ENCODE assay signal across 8 cellular contexts in the genomic region with DNA sequence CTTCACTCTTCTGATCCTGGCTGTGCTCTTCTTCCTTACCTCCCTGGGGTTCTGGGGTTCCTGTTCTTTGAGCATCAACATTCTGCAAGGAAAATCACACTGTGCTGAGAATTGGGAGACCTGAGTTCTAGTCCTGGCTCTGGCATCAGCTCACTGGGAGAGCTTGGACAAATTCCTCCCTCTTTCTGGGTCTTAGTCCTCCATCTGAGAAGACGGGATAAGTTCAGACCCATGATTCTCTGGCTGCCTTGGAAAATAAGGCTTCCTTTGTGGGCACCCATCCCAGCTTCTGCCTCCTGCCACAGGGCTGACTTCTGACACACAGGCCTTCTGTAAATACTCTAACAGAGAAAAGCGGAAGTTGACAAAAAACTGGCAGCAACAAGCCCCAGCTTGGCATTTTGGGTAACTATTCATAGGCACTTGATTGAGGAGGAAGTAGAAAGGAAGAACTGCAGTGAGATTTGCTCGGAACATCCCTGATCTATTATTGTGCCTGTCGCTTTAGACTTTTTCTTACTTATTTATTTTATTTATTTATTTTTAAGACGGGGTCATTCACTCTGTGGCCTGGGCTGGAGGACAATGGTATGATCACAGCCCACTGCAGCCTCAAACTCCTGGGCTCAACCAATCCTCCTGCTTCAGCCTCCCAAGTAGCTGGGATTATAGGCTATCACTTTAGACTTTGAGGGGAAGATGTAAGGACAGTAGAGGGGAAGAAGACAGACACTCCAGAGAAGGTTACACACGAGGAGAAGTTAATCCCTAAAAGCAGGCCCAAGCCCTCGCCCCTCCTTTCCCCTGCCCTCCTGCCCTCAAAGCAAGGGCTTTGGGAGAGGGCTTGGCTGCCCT. TPM values are rescaled to one million over a fixed set of nuclear protein-coding genes. Genes with fewer than 3 reads are reported as not detected.
DNase-seq lines count a peak whose midpoint lies in the region; ATAC-seq and TF ChIP-seq lines count a peak whose summit lies in the region.

No MANE protein-coding gene starts in this region.

- no peaks in the 10 kb centered on the region for H3K36me3 ChIP-seq in left lung
- H3K36me3 ChIP-seq in stomach, result peaks cover 0 to 5% (median 0%) of the 10 kb centered on the region in 4 donors
- H3K36me3 ChIP-seq in smooth muscle cell (ENCODE audit: low read depth), result no peaks in the 10 kb centered on the region

- DNase-seq in GM13977 (ENCODE audit: low spot score), result peak; percentile 68
- peak; percentile 81 for DNase-seq in SIG-M5 (lab: John Stamatoyannopoulos, UW)
- DNase-seq in left lung, result peak in 1 of 2 donors; percentile 77
- DNase-seq in stomach, result peak; percentile 81
- no peak for DNase-seq in DMS79 (lab: John Stamatoyannopoulos, UW)
- DNase-seq in smooth muscle cell (lab: John Stamatoyannopoulos, UW; ENCODE audit: unreplicated experiment), result no peak

- H3K27me3 Mint-ChIP-seq in brain, result no peaks in the 10 kb centered on the region

- no peaks in the 10 kb centered on the region for H3K79me2 ChIP-seq in smooth muscle cell (ENCODE audit: low read depth)

- intact Hi-C loops in left lung (cut with DNase I), result no loop called here
- intact Hi-C loops in stomach (cut with DNase I; ENCODE audit: low total_unique reads), result loop anchor here (5.0 kb wide), 1 partner anchor 37 kb away; no protein-coding TSS in a partner anchor

- H2AFZ ChIP-seq in smooth muscle cell (ENCODE audit: low read depth), result no peak overlapping the region

- H3K9me3 Mint-ChIP-seq in brain, result peaks cover 0 to 2% (median 0%) of the 10 kb centered on the region in 5 experiments

- peak; percentile 74 for ATAC-seq in HG02885 (IDR thresholded peaks at IDR 0.05; ENCODE audit: poor library complexity, unreplicated experiment)
- peak; percentile 93 for ATAC-seq in left lung

- H3K27ac ChIP-seq in left lung (peak overlapping the region; percentile 88 to 98), stomach (peak overlapping the region; percentile 77 to 96 (median 88)), smooth muscle cell (ENCODE audit: low read depth) (no peak overlapping the region)

- H3K36me3 Mint-ChIP-seq in brain, result peaks cover 12% of the 10 kb centered on the region

- H3K4me1 Mint-ChIP-seq in brain, result peaks cover 24% of the 10 kb centered on the region

- TF ChIP-seq EP300 in stomach (IDR thresholded peaks at IDR 0.05), result no peak

- no peaks in the 10 kb centered on the region for H4K20me1 ChIP-seq in smooth muscle cell (ENCODE audit: low read depth)

- no peak for TF ChIP-seq POLR2A in stomach (IDR thresholded peaks at IDR 0.05)

- H3K27me3 ChIP-seq in left lung (no peaks in the 10 kb centered on the region), stomach (no peaks in the 10 kb centered on the region), smooth muscle cell (ENCODE audit: low read depth) (no peaks in the 10 kb centered on the region)

- H3K4me3 ChIP-seq in left lung (peak overlapping the region in 1 of 2 donors; percentile 11), stomach (no peak overlapping the region), smooth muscle cell (no peak overlapping the region)

- no peak overlapping the region for H3K4me2 ChIP-seq in smooth muscle cell

- in situ Hi-C loops in GM13977 (cut with MboI; ENCODE audit: low pct_unique_long_range_greater_than_20kb, low sequenced_read_pairs, unreplicated experiment), result no loop called here

- WGBS in stomach, 5 donors, result 22 to 29% (median 26%) methylated on average over 7 of the region's 7 CpGs
- WGBS in smooth muscle cell (ENCODE audit: low lambda C conversion rate), result 84% methylated on average over 7 of the region's 7 CpGs

- H3K4me3 Mint-ChIP-seq in brain, result peak overlapping the region in 1 of 5 experiments; percentile 57

- peak overlapping the region; percentile 17 to 93 (median 66) for H3K27ac Mint-ChIP-seq in brain

- H3K9ac ChIP-seq in smooth muscle cell (ENCODE audit: low read depth), result no peak overlapping the region

- TF ChIP-seq CTCF in GM13977 (IDR thresholded peaks at IDR 0.05; ENCODE audit: extremely low read depth, insufficient read depth, missing control alignments) (no peak), brain (conservative IDR thresholded peaks at IDR 0.05) (no peak), left lung (IDR thresholded peaks at IDR 0.05) (no peak), stomach (IDR thresholded peaks at IDR 0.05) (no peak), smooth muscle cell (IDR thresholded peaks at IDR 0.05; ENCODE audit: borderline replicate concordance, insufficient read depth, poor library complexity, severe bottlenecking) (no peak)

- peaks cover 8 to 57% of the 10 kb centered on the region in 2 donors for H3K4me1 ChIP-seq in left lung
- H3K4me1 ChIP-seq in stomach, result peaks cover 12 to 44% (median 31%) of the 10 kb centered on the region in 4 donors
- no peaks in the 10 kb centered on the region for H3K4me1 ChIP-seq in smooth muscle cell (ENCODE audit: low read depth)

- H3K9me3 ChIP-seq in left lung (no peaks in the 10 kb centered on the region), stomach (no peaks in the 10 kb centered on the region), smooth muscle cell (replicated peaks; ENCODE audit: low read depth) (no peaks in the 10 kb centered on the region)

- H3F3A ChIP-seq in smooth muscle cell (ENCODE audit: low read depth), result no peaks in the 10 kb centered on the region

RNA-seq across cellular contexts. Expression of a gene that starts 7.9 kb away (rescaled TPM):
- polyA plus RNA-seq in brain (ENCODE audit: insufficient read depth, low read depth, low replicate concordance) (363 TPM), stomach (100 to 1,000 TPM; 199 to 296 (median 251) TPM), smooth muscle cell (145 and 150 TPM in 2 replicates)
- total RNA-seq in left lung (100 to 1,000 TPM; 297 to 404 TPM), stomach (100 to 1,000 TPM in 3 of 5 donors, 10 to 100 TPM in 1, 1 to 10 TPM in 1; 9.3 to 164 (median 120) TPM), smooth muscle cell (90.7 and 109 TPM in 2 replicates)

Comparison
In these comparisons a context has a peak if more than half of its experiments do, and no peak if none do; other contexts are left out.
1. DNase-seq: peak in GM13977 (single experiment), SIG-M5 (single experiment) and stomach (single experiment); none in DMS79 (single experiment) and smooth muscle cell (single experiment).